In genomic region chr2:240212425-240213225, GRCh38 we compare ENCODE assay signal across 15 cellular contexts.
"Had no signal": no experiment of that assay in that cellular context is flagged by ENCODE, and none has a peak within 500 bp of the region (broad histone marks: within the 10 kb centered on the region; RNA-seq: fewer than 3 reads in every experiment).

No MANE protein-coding gene starts in this region.

- H3K4me3 ChIP-seq: cardiac muscle cell, coronary artery, left ventricle myocardium inferior, testis, uterus had no signal

- ATAC-seq: stimulated activated naive CD8-positive, alpha-beta T cell treated with anti-CD3 and anti-CD28 coated beads, Interleukin-15, Interleukin-2, amounts not matched to agents 100 U/mL and 50 U/mL, for 24 hours; T-helper 17 cell had no signal

- H3K9me3 ChIP-seq: left ventricle myocardium inferior, testis, uterus had no signal

- H3K27me3 ChIP-seq: cardiac muscle cell, testis, uterus had no signal

- DNase-seq: activated CD4-positive, alpha-beta T cell treated with anti-CD3 and anti-CD28 coated beads, Interleukin-2, amount 10 ng/mL, durations not matched to agents 7 days and 5 days; activated CD4-positive, CD25-positive, alpha-beta regulatory T cell; activated gamma-delta T cell; activated T-cell treated with anti-CD3 and anti-CD28 coated beads, Interleukin-2, amount 50 U/mL, for 1 hour; effector CD8-positive, alpha-beta T cell; left ventricle myocardium inferior; stimulated activated CD4-positive, alpha-beta T cell treated with anti-CD3 and anti-CD28 coated beads, Interleukin-2, amount 100 ng/mL, for 48 hours; stimulated activated naive CD8-positive, alpha-beta T cell treated with anti-CD3 and anti-CD28 coated beads, Interleukin-15, Interleukin-2, amounts not matched to agents 100 U/mL and 50 U/mL, for 24 hours; T-helper 17 cell had no signal

- FAIRE-seq: astrocyte, frontal cortex had no signal

- H3K4me1 ChIP-seq: left ventricle myocardium inferior, uterus had no signal

- H3K36me3 ChIP-seq: cardiac muscle cell, left ventricle myocardium inferior, uterus had no signal

- H3K27ac ChIP-seq: cardiac muscle cell, coronary artery, left ventricle myocardium inferior, testis, uterus had no signal
